ENCODE assay signal across 20 cellular contexts in genomic region chr16:5367960-5368359, GRCh38.
"Had no signal": no experiment of that assay in that cellular context is flagged by ENCODE, and none has a peak within 500 bp of the region (broad histone marks: within the 10 kb centered on the region; RNA-seq: fewer than 3 reads in every experiment).

No MANE protein-coding gene starts in this region.

- DNase-seq: stimulated activated CD4-positive, alpha-beta T cell treated with anti-CD3 and anti-CD28 coated beads, Interleukin-2, amount 100 ng/mL, for 48 hours; stimulated activated CD4-positive, alpha-beta T cell treated with anti-CD3 and anti-CD28 coated beads, Interleukin-4, amount 100 ng/mL, for 1 hour; stimulated activated CD4-positive, alpha-beta T cell treated with anti-CD3 and anti-CD28 coated beads, Interleukin-4, amount 100 ng/mL, for 24 hours; stimulated activated CD4-positive, alpha-beta T cell treated with anti-CD3 and anti-CD28 coated beads, Interleukin-4, amount 100 ng/mL, for 4 hours; stimulated activated CD8-positive, alpha-beta memory T cell treated with anti-CD3 and anti-CD28 coated beads, Interleukin-4, amount 100 ng/mL, for 48 hours; stimulated activated naive B cell treated with anti-CD40 and anti-IgM and Interleukin-4, amounts not matched to agents 10 μg/mL and 1 μg/mL and 100 μg/mL, for 72 hours; stimulated activated naive CD4-positive, alpha-beta T cell; stimulated activated naive CD4-positive, alpha-beta T cell treated with Interleukin-2 at 50 U/mL for 16 hours; stimulated activated naive CD8-positive, alpha-beta T cell treated with anti-CD3 and anti-CD28 coated beads, Interleukin-15, amount 100 ng/mL, for 72 hours; stimulated activated naive CD8-positive, alpha-beta T cell treated with anti-CD3 and anti-CD28 coated beads, Interleukin-15, Interleukin-2, amounts not matched to agents 100 U/mL and 50 U/mL, for 24 hours; stomach; substantia nigra; testis; thyroid gland; tibial artery; transverse colon; trophoblast cell; upper lobe of left lung; upper lobe of right lung; uterus had no signal
